In the genomic region with DNA sequence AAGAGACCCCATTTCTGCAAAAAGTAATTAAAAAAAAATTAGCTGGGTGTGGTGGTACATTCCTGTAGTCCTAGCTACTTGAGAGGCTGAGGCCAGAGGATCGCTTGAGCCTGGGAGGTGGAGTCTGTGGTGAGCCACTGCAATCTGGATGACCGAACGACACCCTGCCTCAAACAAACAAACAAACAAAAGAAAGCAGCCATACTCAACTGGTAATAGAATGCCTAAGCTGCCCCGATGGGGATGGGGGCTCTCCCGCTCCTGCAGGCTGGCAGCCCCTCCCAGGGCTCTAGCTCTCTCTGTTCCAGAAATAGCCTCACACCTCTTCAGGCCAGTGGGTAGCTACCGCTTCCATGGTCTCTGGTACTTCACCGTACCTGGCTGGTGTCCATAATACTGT, we compare ENCODE assay signal across 24 cellular contexts.
DNase-seq lines count a peak whose midpoint lies in the region; ATAC-seq and TF ChIP-seq lines count a peak whose summit lies in the region.
"Had no signal": no experiment of that assay in that cellular context is flagged by ENCODE, and none has a peak within 500 bp of the region (broad histone marks: within the 10 kb centered on the region; RNA-seq: fewer than 3 reads in every experiment).

No MANE protein-coding gene starts in this region.

- H3K27ac ChIP-seq in heart right ventricle, result peak overlapping the region in 7 of 10 donors; percentile 3 to 86 (median 20)
- no peak overlapping the region for H3K27ac ChIP-seq in parathyroid adenoma
- peak overlapping the region; percentile 7 to 75 (median 43) for H3K27ac ChIP-seq in transverse colon
- H3K27ac ChIP-seq: brain microvascular endothelial cell, VCaP had no signal

- peaks cover 58% of the 10 kb centered on the region for H3K79me2 ChIP-seq in parathyroid adenoma

- ATAC-seq in heart right ventricle, result peak in 1 of 8 donors; percentile 23

- H3K9me3 Mint-ChIP-seq in chondrocyte (ENCODE audit: low read depth), result no peaks in the 10 kb centered on the region
- H3K9me3 Mint-ChIP-seq: CD8-positive, alpha-beta memory T cell; dendritic cell treated with granulocyte-macrophage colony-stimulating factor and Interleukin-4, amounts not matched to agents 40 ng/mL and 50 ng/mL, for 4 days; stimulated activated naive CD8-positive, alpha-beta T cell treated with anti-CD3 and anti-CD28 coated beads, Interleukin-15, Interleukin-2, amounts not matched to agents 100 ng/mL and 50 ng/mL, for 24 hours; T-helper 2 cell treated with Interferon-gamma antibody and Interleukin-4, amounts not matched to agents 5 μg/mL and 100 μg/mL, for 36 hours had no signal

- H3K9ac ChIP-seq in parathyroid adenoma, result no peak overlapping the region
- H3K9ac ChIP-seq: SK-N-SH had no signal

- no peak overlapping the region for H2AFZ ChIP-seq in parathyroid adenoma

- H3K4me2 ChIP-seq in parathyroid adenoma (ENCODE audit: low read length), result peak overlapping the region; percentile 75
- H3K4me2 ChIP-seq: SK-N-SH had no signal

- in situ Hi-C loops in transverse colon (cut with MboI; ENCODE audit: low pct_ligation_motif_present in 1 of 4, low pct_unique_long_range_greater_than_20kb in 1 of 4, low sequenced_read_pairs in 3 of 4), result no loop called here

- no peak overlapping the region for H3K4me3 Mint-ChIP-seq in chondrocyte (ENCODE audit: unreplicated experiment)
- H3K4me3 Mint-ChIP-seq: CD8-positive, alpha-beta memory T cell; dendritic cell treated with granulocyte-macrophage colony-stimulating factor and Interleukin-4, amounts not matched to agents 40 ng/mL and 50 ng/mL, for 4 days; stimulated activated naive CD8-positive, alpha-beta T cell treated with anti-CD3 and anti-CD28 coated beads, Interleukin-15, Interleukin-2, amounts not matched to agents 100 ng/mL and 50 ng/mL, for 24 hours; T-helper 2 cell treated with Interferon-gamma antibody and Interleukin-4, amounts not matched to agents 5 μg/mL and 100 μg/mL, for 36 hours had no signal

- H3K36me3 Mint-ChIP-seq in chondrocyte (ENCODE audit: low read depth), result peaks cover 19% of the 10 kb centered on the region

- intact Hi-C loops in heart right ventricle (cut with DNase I) (loop anchor here in 2 of 10 donors (5.0 to 10.0 kb wide), 2 partner anchors 68 to 291 kb away; no protein-coding TSS in a partner anchor), transverse colon (cut with DNase I; ENCODE audit: low total_unique reads) (loop anchor here (10.0 kb wide), 1 partner anchor 51 kb away; no protein-coding TSS in a partner anchor)

- H3K4me1 Mint-ChIP-seq in chondrocyte (ENCODE audit: low read depth), result peaks cover 57% of the 10 kb centered on the region
- H3K4me1 Mint-ChIP-seq: CD8-positive, alpha-beta memory T cell had no signal

- H3K27ac Mint-ChIP-seq in chondrocyte (ENCODE audit: unreplicated experiment), result peak overlapping the region; percentile 51
- H3K27ac Mint-ChIP-seq: CD8-positive, alpha-beta memory T cell; dendritic cell treated with granulocyte-macrophage colony-stimulating factor and Interleukin-4, amounts not matched to agents 40 ng/mL and 50 ng/mL, for 4 days; stimulated activated naive CD8-positive, alpha-beta T cell treated with anti-CD3 and anti-CD28 coated beads, Interleukin-15, Interleukin-2, amounts not matched to agents 100 ng/mL and 50 ng/mL, for 24 hours; T-helper 2 cell treated with Interferon-gamma antibody and Interleukin-4, amounts not matched to agents 5 μg/mL and 100 μg/mL, for 36 hours had no signal

- H3K4me3 ChIP-seq in heart right ventricle (no peak overlapping the region), parathyroid adenoma (ENCODE audit: low read depth, low read length) (peak overlapping the region; percentile 19), transverse colon (no peak overlapping the region)

- peaks cover 0 to 86% (median 16%) of the 10 kb centered on the region in 9 donors for H3K36me3 ChIP-seq in heart right ventricle
- H3K36me3 ChIP-seq in parathyroid adenoma (ENCODE audit: control insufficient read depth, insufficient read depth, low read length), result no peaks in the 10 kb centered on the region
- H3K36me3 ChIP-seq in transverse colon, result peaks cover 0 to under 1% (median 0%) of the 10 kb centered on the region in 4 donors

- H3K9me3 ChIP-seq in heart right ventricle (no peaks in the 10 kb centered on the region), parathyroid adenoma (ENCODE audit: control insufficient read depth, low read length) (no peaks in the 10 kb centered on the region), transverse colon (no peaks in the 10 kb centered on the region)
- H3K9me3 ChIP-seq: SK-N-SH had no signal

- TF ChIP-seq POLR2A in transverse colon (IDR thresholded peaks at IDR 0.05), result no peak

- H3K4me1 ChIP-seq in heart right ventricle, result peaks cover 41 to 100% (median 97%) of the 10 kb centered on the region in 9 donors
- H3K4me1 ChIP-seq in parathyroid adenoma, result peaks cover 17% of the 10 kb centered on the region
- peaks cover 35 to 78% (median 70%) of the 10 kb centered on the region in 4 donors for H3K4me1 ChIP-seq in transverse colon

- H3K27me3 ChIP-seq in heart right ventricle (no peaks in the 10 kb centered on the region), parathyroid adenoma (ENCODE audit: control insufficient read depth, insufficient read depth, low read length) (no peaks in the 10 kb centered on the region), transverse colon (no peaks in the 10 kb centered on the region)
- H3K27me3 ChIP-seq: brain microvascular endothelial cell had no signal

- DNase-seq in chondrocyte (ENCODE audit: low spot score) (no peak), heart right ventricle (no peak), transverse colon (no peak), HPDE6-E6E7 (ENCODE audit: extremely low spot score) (no peak), glomerular visceral epithelial cell (ENCODE audit: extremely low spot score) (no peak)
- DNase-seq in stimulated activated CD4-positive, alpha-beta T cell treated with anti-CD3 and anti-CD28 coated beads, Interleukin-4, amount 100 ng/mL, for 1 hour, result no peak
- DNase-seq: activated gamma-delta T cell treated with Interleukin-2 at 50 U/mL for 16 hours; activated T-cell treated with anti-CD3 and anti-CD28 coated beads for 4 hours; brain microvascular endothelial cell; CD8-positive, alpha-beta memory T cell; GF-D8; hypothalamus; mammary epithelial cell; MV-4-11; NCI-H1694; NCI-H2171 treated with DMSO at 0.1 percent for 48 hours; NCI-H526; SK-N-SH; stimulated activated CD4-positive, alpha-beta T cell treated with anti-CD3 and anti-CD28 coated beads, Interleukin-4, amount 100 ng/mL, for 4 hours had no signal

- 48 to 73% methylated on average over 7 of the region's 7 CpGs for WGBS in heart right ventricle, 2 donors
- WGBS in transverse colon (ENCODE audit: low coverage in 1 of 2), 2 donors, result 73 to 91% methylated on average over 6 to 7 of the region's 7 CpGs

- no peak for TF ChIP-seq EP300 in transverse colon (IDR thresholded peaks at IDR 0.05; ENCODE audit: low read depth)

- TF ChIP-seq CTCF in chondrocyte (IDR thresholded peaks at IDR 0.05) (no peak), heart right ventricle (IDR thresholded peaks at IDR 0.05) (no peak), parathyroid adenoma (IDR thresholded peaks at IDR 0.05) (no peak), transverse colon (IDR thresholded peaks at IDR 0.05) (no peak)

- no peaks in the 10 kb centered on the region for H3K27me3 Mint-ChIP-seq in chondrocyte (ENCODE audit: low read depth)
- H3K27me3 Mint-ChIP-seq: CD8-positive, alpha-beta memory T cell; dendritic cell treated with granulocyte-macrophage colony-stimulating factor and Interleukin-4, amounts not matched to agents 40 ng/mL and 50 ng/mL, for 4 days; stimulated activated naive CD8-positive, alpha-beta T cell treated with anti-CD3 and anti-CD28 coated beads, Interleukin-15, Interleukin-2, amounts not matched to agents 100 ng/mL and 50 ng/mL, for 24 hours had no signal
